ENCODE assay signal across 23 cellular contexts in genomic region chr20:35005463-35005961, GRCh38. TPM values are rescaled to one million over a fixed set of nuclear protein-coding genes. Genes with fewer than 3 reads are reported as not detected.
DNase-seq lines count a peak whose midpoint lies in the region; ATAC-seq, FAIRE-seq and TF ChIP-seq lines count a peak whose summit lies in the region.
"Had no signal": no experiment of that assay in that cellular context is flagged by ENCODE, and none has a peak within 500 bp of the region (broad histone marks: within the 10 kb centered on the region; RNA-seq: fewer than 3 reads in every experiment).

No MANE protein-coding gene starts in this region.

- in situ Hi-C loops in K562 (cut with MboI): no loop called here

- no peak for TF ChIP-seq EP300 in K562 (IDR thresholded peaks at IDR 0.05; ENCODE audit: low read length)
- TF ChIP-seq EP300 in sigmoid colon (IDR thresholded peaks at IDR 0.05): no peak

- H3K9me3 ChIP-seq in K562 (replicated peaks; ENCODE audit: control insufficient read depth, insufficient read depth, low read depth, low read length): no peaks in the 10 kb centered on the region
- no peaks in the 10 kb centered on the region for H3K9me3 ChIP-seq in sigmoid colon
- H3K9me3 ChIP-seq: colonic mucosa, HAP-1 had no signal

- no peaks in the 10 kb centered on the region for H3K9me1 ChIP-seq in K562 (ENCODE audit: control insufficient read depth, insufficient read depth, low read length)

- no peaks in the 10 kb centered on the region for H3K79me2 ChIP-seq in K562 (ENCODE audit: control insufficient read depth, insufficient read depth, low read length)

- DNase-seq in RWPE1 (ENCODE audit: low spot score) (no peak), K562 (ENCODE audit: extremely low read depth in 1 of 4, low spot score in 3 of 4) (no peak), islet precursor cell (peak; percentile 37), sigmoid colon (peak; percentile 56), NCI-H345 treated with DMSO at 0.1 percent for 48 hours (lab: John Stamatoyannopoulos, UW; ENCODE audit: unreplicated experiment) (no peak), AG08396 (ENCODE audit: low spot score) (no peak), urothelium cell line (ENCODE audit: low spot score) (no peak)
- DNase-seq: activated CD8-positive, alpha-beta memory T cell treated with anti-CD3 and anti-CD28 coated beads for 24 hours; activated T-cell treated with anti-CD3 and anti-CD28 coated beads, Interleukin-2, amount 50 U/mL, for 72 hours; CD8-positive, alpha-beta T cell; colonic mucosa; GF-D8; KBM-7; NCI-H146; NCI-H524 treated with DMSO at 0.1 percent for 48 hours; small intestine; stimulated activated CD4-positive, alpha-beta T cell treated with anti-CD3 and anti-CD28 coated beads, Interleukin-2, amount 100 ng/mL, for 48 hours; stimulated activated naive B cell treated with anti-CD40 and anti-IgM and Interleukin-4, amounts not matched to agents 10 μg/mL and 1 μg/mL and 100 μg/mL, for 72 hours; T1000 had no signal

- H3K36me3 ChIP-seq in K562 (ENCODE audit: control insufficient read depth, insufficient read depth, low read length) (peaks cover 99% of the 10 kb centered on the region; the same call in 2 of the 3 replicates), sigmoid colon (peaks cover 75 to 100% (median 92%) of the 10 kb centered on the region in 4 donors)

- H3K4me2 ChIP-seq in K562 (ENCODE audit: insufficient read depth, low read length): no peak overlapping the region

- no peak for TF ChIP-seq RAD21 in K562 (CRISPR knock-in tag; conservative IDR thresholded peaks at IDR 0.05 in 1 of 2, IDR thresholded peaks at IDR 0.05 in 1 of 2)

- H3K4me1 ChIP-seq in K562 (replicated peaks in 1 of 2; ENCODE audit: control insufficient read depth in 2 of 2, insufficient read depth in 2 of 2, low read length in 2 of 2) (peaks cover 0 to 15% of the 10 kb centered on the region in 2 experiments; a peak in 2 of 5 replicates), sigmoid colon (no peaks in the 10 kb centered on the region)
- H3K4me1 ChIP-seq: colonic mucosa, HAP-1 had no signal

- no peak overlapping the region; a peak in 1 of 4 replicates for H3K9ac ChIP-seq in K562 (ENCODE audit: insufficient read depth in 1 of 2, low read depth in 2 of 2, low read length in 2 of 2)

- WGBS in K562 (ENCODE audit: insufficient coverage, low coverage, missing lambda C conversion rate): 93% methylated on average over 7 of the region's 7 CpGs
- WGBS in sigmoid colon, 2 donors: 87 to 89% methylated on average over 7 of the region's 7 CpGs

- H3K4me3 ChIP-seq in K562 (no peak overlapping the region), sigmoid colon (no peak overlapping the region)
- H3K4me3 ChIP-seq: colonic mucosa, HAP-1 had no signal

- peak overlapping the region; percentile 3; the same call in 1 of the 2 replicates for H3K27ac ChIP-seq in RWPE1
- no peak overlapping the region for H3K27ac ChIP-seq in K562 (ENCODE audit: extremely low read depth, low read depth, low read length)
- H3K27ac ChIP-seq in sigmoid colon: no peak overlapping the region
- H3K27ac ChIP-seq: colonic mucosa had no signal

- TF ChIP-seq CTCF in RWPE1 (conservative IDR thresholded peaks at IDR 0.05; ENCODE audit: low read depth) (no peak), K562 (IDR thresholded peaks at IDR 0.05 in 2 of 3, conservative IDR thresholded peaks at IDR 0.05 in 1 of 3; ENCODE audit: insufficient read depth in 2 of 3, low read depth in 1 of 3, low read length in 3 of 3) (no peak), sigmoid colon (IDR thresholded peaks at IDR 0.05) (no peak)

- no peak for ATAC-seq in K562
- ATAC-seq: activated naive CD4-positive, alpha-beta T cell treated with anti-CD3 and anti-CD28 coated beads, Interleukin-2, amount 50 U/mL, for 72 hours; activated T-cell treated with anti-CD3 and anti-CD28 coated beads, Interleukin-2, amount 50 U/mL, for 72 hours; CD8-positive, alpha-beta T cell; left colon; stimulated activated naive B cell treated with anti-CD40 and anti-IgM and Interleukin-4, amounts not matched to agents 10 μg/mL and 1 μg/mL and 100 μg/mL, for 72 hours had no signal

- POLR2A ChIA-PET in RWPE1 (lab: Yijun Ruan, JAX; ENCODE audit: low non-redundant PET): no interaction called here
- POLR2A ChIA-PET in K562 (lab: Yijun Ruan, JAX): interaction anchor here (0.6 kb wide), 3 partner anchors 12 to 136 kb away, joined by 3 read pairs; no protein-coding TSS in a partner anchor

- CTCF ChIA-PET in RWPE1 (lab: Yijun Ruan, JAX): interaction anchor here (0.5 to 0.6 kb wide), 3 partner anchors 37 to 298 kb away, joined by 3 to 6 read pairs (median 5); no protein-coding TSS in a partner anchor
- CTCF ChIA-PET in K562 (lab: Yijun Ruan, JAX; ENCODE audit: low intra/inter-chr PET ratio): no interaction called here

- FAIRE-seq in K562 (lab: Jason Lieb, UNC): no peak
- FAIRE-seq in urothelium cell line (lab: Jason Lieb, UNC): no peak
- FAIRE-seq: small intestine had no signal

- intact Hi-C loops in K562 (cut with micrococcal nuclease) (no loop called here), sigmoid colon (cut with DNase I) (no loop called here)

- no peaks in the 10 kb centered on the region for H4K20me1 ChIP-seq in K562 (replicated peaks; ENCODE audit: control insufficient read depth, insufficient read depth, low read length)

- TF ChIP-seq POLR2A in K562 (conservative IDR thresholded peaks at IDR 0.05) (no peak), sigmoid colon (IDR thresholded peaks at IDR 0.05) (no peak)

- H3K27me3 ChIP-seq in K562 (ENCODE audit: control insufficient read depth in 2 of 2, insufficient read depth in 2 of 2, low read length in 2 of 2): no peaks in the 10 kb centered on the region
- no peaks in the 10 kb centered on the region for H3K27me3 ChIP-seq in sigmoid colon
- H3K27me3 ChIP-seq: colonic mucosa had no signal

- TSS peak; percentile 12 for BruUV-seq in K562 (replicated peaks; lab: Mats Ljungman, UMichigan)

- no peak overlapping the region for H2AFZ ChIP-seq in K562 (ENCODE audit: low read depth, low read length)

TF ChIP-seq in K562, 482 proteins besides CTCF, POLR2A, EP300 and RAD21 (continues in another document):
- TF ChIP-seq DDX20 (tag; IDR thresholded peaks at IDR 0.05; ENCODE audit: low read depth) (no peak), PPARD (CRISPR knock-in tag; IDR thresholded peaks at IDR 0.05) (no peak)

RNA-seq across cellular contexts. Expression of gene MYH7B, which starts 49.8 kb away (rescaled TPM):
- total RNA-seq in K562 (2011; cell fraction: chromatin; rRNA removed; ENCODE audit: low replicate concordance): 2.0 and 2.6 TPM in 2 replicates
- 1.2 TPM in 2 replicates for total RNA-seq in K562 (2011; cell fraction: nucleolus; rRNA removed)
- 1.3 and 1.8 TPM in 2 replicates for total RNA-seq in K562 (2011; cell fraction: nucleoplasm; rRNA removed)
- total RNA-seq in K562 (2014; rRNA removed) (0.14 TPM in 1 of 2 replicates, not detected in the other), K562 (2014; rRNA removed; fragmentation: Illumina TruSeq; extraction: Trizol) (not detected in 2 replicates), K562 (2015; rRNA removed; fragmentation: Illumina TruSeq; extraction: Trizol) (0.11 TPM in 1 of 2 replicates, not detected in the other), K562 (2021) (0.11 and 0.13 TPM in 2 replicates), sigmoid colon (under 1 TPM; under 0.01 to 0.83 (median 0.60) TPM)
- polyA plus RNA-seq in K562 (2011; rRNA removed) (0.22 and 0.37 TPM in 2 replicates), K562 (2014; fragmentation: Illumina TruSeq; extraction: Trizol) (0.06 and 0.07 TPM in 2 replicates), K562 (2014; fragmentation: Nextera tagmentation; extraction: Ambion mirVana) (not detected), K562 (2014; rRNA removed) (0.09 and 0.34 TPM in 2 replicates), sigmoid colon (1 to 10 TPM in 1 of 3 donors, under 1 TPM in 2; 0.60 to 1.6 (median 0.69) TPM)
- 0.22 and 0.32 TPM in 2 replicates for polyA plus RNA-seq in K562 (2011; cell fraction: cytosol; rRNA removed)
- 0.80 and 1.3 TPM in 2 replicates for polyA plus RNA-seq in K562 (2011; cell fraction: nucleus; rRNA removed)
- polyA plus RNA-seq in K562 (2012): 0.27 and 0.65 TPM in 2 replicates
- not detected in 2 replicates for polyA minus RNA-seq in K562 (2011; rRNA and poly(A)+ RNA removed)
- not detected in 2 replicates for polyA minus RNA-seq in K562 (2011; cell fraction: cytosol; rRNA and poly(A)+ RNA removed)
- polyA minus RNA-seq in K562 (2011; cell fraction: nucleus; rRNA and poly(A)+ RNA removed): 0.56 and 0.67 TPM in 2 replicates
- total RNA-seq: RPMI7951 had no signal

RNA-seq across cellular contexts. Expression of gene GSS, which starts 49.9 kb away (rescaled TPM):
- total RNA-seq in K562 (2011; cell fraction: chromatin; rRNA removed; ENCODE audit: low replicate concordance): 117 and 229 TPM in 2 replicates
- 129 and 153 TPM in 2 replicates for total RNA-seq in K562 (2011; cell fraction: nucleolus; rRNA removed)
- total RNA-seq in K562 (2011; cell fraction: nucleoplasm; rRNA removed): 124 and 131 TPM in 2 replicates
- total RNA-seq in K562 (2014; rRNA removed) (89.4 and 96.2 TPM in 2 replicates), K562 (2014; rRNA removed; fragmentation: Illumina TruSeq; extraction: Trizol) (67.1 and 71.3 TPM in 2 replicates), K562 (2015; rRNA removed; fragmentation: Illumina TruSeq; extraction: Trizol) (70.3 and 75.8 TPM in 2 replicates), K562 (2021) (85.7 and 93.2 TPM in 2 replicates), sigmoid colon (10 to 100 TPM; 22.9 to 30.5 (median 25.5) TPM)
- polyA plus RNA-seq in K562 (2011; rRNA removed) (165 and 169 TPM in 2 replicates), K562 (2014; fragmentation: Illumina TruSeq; extraction: Trizol) (102 and 107 TPM in 2 replicates), K562 (2014; fragmentation: Nextera tagmentation; extraction: Ambion mirVana) (10 to 100 TPM; 18.4 to 40.4 TPM), K562 (2014; rRNA removed) (114 and 130 TPM in 2 replicates), sigmoid colon (10 to 100 TPM; 63.7 to 80.7 (median 66.4) TPM)
- polyA plus RNA-seq in K562 (2011; cell fraction: cytosol; rRNA removed): 144 and 148 TPM in 2 replicates
- polyA plus RNA-seq in K562 (2011; cell fraction: nucleus; rRNA removed): 503 and 533 TPM in 2 replicates
- polyA plus RNA-seq in K562 (2012): 78.3 and 89.2 TPM in 2 replicates
- polyA minus RNA-seq in K562 (2011; rRNA and poly(A)+ RNA removed): 71.0 and 82.8 TPM in 2 replicates
- 36.4 and 44.4 TPM in 2 replicates for polyA minus RNA-seq in K562 (2011; cell fraction: cytosol; rRNA and poly(A)+ RNA removed)
- polyA minus RNA-seq in K562 (2011; cell fraction: nucleus; rRNA and poly(A)+ RNA removed): 69.3 and 97.7 TPM in 2 replicates

Comparison
In these comparisons a context has a peak if more than half of its experiments do, and no peak if none do; other contexts are left out.
1. DNase-seq: peak in islet precursor cell (single experiment) and sigmoid colon (single experiment); none in RWPE1 (single experiment), K562 (0 of 4), NCI-H345 treated with DMSO at 0.1 percent for 48 hours (single experiment), AG08396 (single experiment) and urothelium cell line (single experiment).